Comparison of ENCODE assay signal across 1 cellular context in the genomic region with DNA sequence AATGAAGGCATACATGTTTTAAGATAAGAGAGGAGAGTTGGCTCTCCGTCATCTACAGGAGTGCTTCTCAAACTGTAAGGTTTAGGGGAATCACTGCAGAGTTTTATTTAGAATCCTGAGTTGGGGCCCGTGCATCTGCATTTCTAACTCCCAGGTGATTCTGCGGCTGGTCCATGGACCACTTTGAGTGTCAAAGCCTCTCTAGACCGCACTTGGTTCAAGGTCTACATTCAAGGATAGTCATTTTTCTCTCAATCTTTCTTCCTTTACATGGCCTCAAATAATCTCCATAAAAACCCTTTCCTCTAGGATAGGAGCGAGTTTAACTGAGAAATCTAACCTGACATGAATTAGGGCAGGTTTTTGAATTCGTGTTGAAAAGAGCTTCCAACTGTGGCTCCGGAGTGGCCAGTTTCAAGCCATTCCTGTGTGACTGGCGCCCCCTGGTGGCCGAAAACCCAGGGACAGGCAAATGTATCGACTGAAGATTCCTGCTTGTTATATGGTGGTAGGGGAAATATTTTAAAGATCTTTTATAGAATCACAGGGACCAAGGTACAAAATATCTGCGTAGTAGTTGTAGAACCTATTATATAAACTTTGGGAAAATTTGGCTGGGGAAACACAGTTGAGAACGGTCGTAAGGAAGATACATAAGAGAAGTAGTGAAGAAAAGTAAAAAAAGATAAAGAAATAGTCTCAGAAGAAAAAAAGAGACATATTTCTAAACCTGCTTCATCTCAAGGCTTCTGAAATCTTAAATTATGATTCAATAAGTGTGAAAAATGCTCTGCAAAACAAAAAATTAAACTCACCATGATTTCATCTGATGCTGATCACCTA.
TF ChIP-seq lines count a peak whose summit lies in the region.

No MANE protein-coding gene starts in this region.

TF ChIP-seq in HEK293, 187 proteins besides CTCF, POLR2A, EP300 and RAD21 (continued from another document):
- TF ChIP-seq, protein P1, sequence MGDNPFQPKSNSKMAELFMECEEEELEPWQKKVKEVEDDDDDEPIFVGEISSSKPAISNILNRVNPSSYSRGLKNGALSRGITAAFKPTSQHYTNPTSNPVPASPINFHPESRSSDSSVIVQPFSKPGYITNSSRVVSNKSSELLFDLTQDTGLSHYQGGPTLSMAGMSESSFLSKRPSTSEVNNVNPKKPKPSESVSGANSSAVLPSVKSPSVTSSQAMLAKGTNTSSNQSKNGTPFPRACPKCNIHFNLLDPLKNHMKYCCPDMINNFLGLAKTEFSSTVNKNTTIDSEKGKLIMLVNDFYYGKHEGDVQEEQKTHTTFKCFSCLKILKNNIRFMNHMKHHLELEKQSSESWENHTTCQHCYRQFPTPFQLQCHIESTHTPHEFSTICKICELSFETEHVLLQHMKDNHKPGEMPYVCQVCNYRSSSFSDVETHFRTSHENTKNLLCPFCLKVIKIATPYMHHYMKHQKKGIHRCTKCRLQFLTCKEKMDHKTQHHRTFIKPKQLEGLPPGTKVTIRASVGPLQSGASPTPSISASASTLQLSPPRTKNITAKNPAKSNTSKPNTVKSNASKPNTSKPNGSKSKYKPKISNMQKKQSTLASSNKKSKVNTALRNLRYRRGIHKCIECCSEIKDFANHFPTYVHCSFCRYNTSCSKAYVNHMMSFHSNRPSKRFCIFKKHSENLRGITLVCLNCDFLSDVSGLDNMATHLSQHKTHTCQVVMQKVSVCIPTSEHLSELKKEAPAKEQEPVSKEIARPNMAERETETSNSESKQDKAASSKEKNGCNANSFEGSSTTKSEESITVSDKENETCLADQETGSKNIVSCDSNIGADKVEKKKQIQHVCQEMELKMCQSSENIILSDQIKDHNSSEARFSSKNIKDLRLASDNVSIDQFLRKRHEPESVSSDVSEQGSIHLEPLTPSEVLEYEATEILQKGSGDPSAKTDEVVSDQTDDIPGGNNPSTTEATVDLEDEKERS (tag by site-specific recombination; IDR thresholded peaks at IDR 0.05) = no peak
- peak; percentile 77 for TF ChIP-seq ZNF654 (tag by site-specific recombination; IDR thresholded peaks at IDR 0.05; ENCODE audit: low read depth)
- no peak for TF ChIP-seq ZNF791 (tag by site-specific recombination; IDR thresholded peaks at IDR 0.05)
- TF ChIP-seq ZNF658 (tag by site-specific recombination; IDR thresholded peaks at IDR 0.05) = no peak
- TF ChIP-seq, protein P2, sequence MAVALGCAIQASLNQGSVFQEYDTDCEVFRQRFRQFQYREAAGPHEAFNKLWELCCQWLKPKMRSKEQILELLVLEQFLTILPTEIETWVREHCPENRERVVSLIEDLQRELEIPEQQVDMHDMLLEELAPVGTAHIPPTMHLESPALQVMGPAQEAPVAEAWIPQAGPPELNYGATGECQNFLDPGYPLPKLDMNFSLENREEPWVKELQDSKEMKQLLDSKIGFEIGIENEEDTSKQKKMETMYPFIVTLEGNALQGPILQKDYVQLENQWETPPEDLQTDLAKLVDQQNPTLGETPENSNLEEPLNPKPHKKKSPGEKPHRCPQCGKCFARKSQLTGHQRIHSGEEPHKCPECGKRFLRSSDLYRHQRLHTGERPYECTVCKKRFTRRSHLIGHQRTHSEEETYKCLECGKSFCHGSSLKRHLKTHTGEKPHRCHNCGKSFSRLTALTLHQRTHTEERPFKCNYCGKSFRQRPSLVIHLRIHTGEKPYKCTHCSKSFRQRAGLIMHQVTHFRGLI (tag by site-specific recombination; IDR thresholded peaks at IDR 0.05) = no peak
- no peak for TF ChIP-seq ZNF561 (tag by site-specific recombination; IDR thresholded peaks at IDR 0.05; ENCODE audit: borderline replicate concordance)
